25 cellular contexts compared by ENCODE assay signal in the genomic region with DNA sequence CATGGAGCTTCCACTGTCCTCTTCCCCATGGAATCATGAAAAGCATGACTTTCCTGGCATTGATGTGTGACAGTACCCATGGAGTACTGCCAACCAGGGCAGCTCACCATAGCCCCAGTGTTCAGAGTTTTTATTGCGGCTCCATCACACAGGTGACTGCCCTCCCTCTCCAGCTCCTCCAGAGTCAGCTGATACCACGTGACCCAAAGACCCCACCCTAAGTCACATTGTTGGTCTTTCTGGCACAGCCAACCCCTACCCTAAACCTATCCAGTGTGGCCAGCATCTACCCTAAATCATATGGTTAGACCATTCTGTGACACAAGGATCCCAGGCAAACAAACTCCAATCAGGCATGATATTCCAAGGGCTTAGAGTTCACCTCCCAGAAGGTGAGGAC.
"Had no signal": no experiment of that assay in that cellular context is flagged by ENCODE, and none has a peak within 500 bp of the region (broad histone marks: within the 10 kb centered on the region; RNA-seq: fewer than 3 reads in every experiment).

No MANE protein-coding gene starts in this region.

- H3K4me3 ChIP-seq: heart left ventricle, left lung, lower lobe of right lung, pancreas, right atrium auricular region, skin epidermis, suprapubic skin, thoracic aorta, tibial artery, vagina had no signal

- DNase-seq: heart left ventricle; hypothalamus; immature natural killer cell; kidney; left colon; left lung; lower lobe of right lung; mammary epithelial cell; mesenchymal stem cell; naive B cell; natural killer cell; nucleus accumbens; posterior cingulate gyrus; stimulated activated CD4-positive, alpha-beta T cell treated with anti-CD3 and anti-CD28 coated beads, Interleukin-4, amount 100 ng/mL, for 24 hours; stimulated activated naive CD4-positive, alpha-beta T cell; tibial artery had no signal

- H3K9me3 ChIP-seq: heart left ventricle, lower lobe of right lung, pancreas, right atrium auricular region, suprapubic skin, thoracic aorta, tibial artery, vagina had no signal

- H3K27me3 ChIP-seq: pancreas, right atrium auricular region, vagina had no signal

- H3K4me1 ChIP-seq: left lung, lower lobe of right lung, pancreas, right atrium auricular region, suprapubic skin, tibial artery, vagina had no signal

- H3K27ac ChIP-seq: heart left ventricle, left lung, lower lobe of right lung, pancreas, right atrium auricular region, skin epidermis, suprapubic skin, thoracic aorta, tibial artery, vagina had no signal

- FAIRE-seq: islet of Langerhans, kidney, pancreas had no signal

- H3K36me3 ChIP-seq: heart left ventricle, left lung, lower lobe of right lung, pancreas, right atrium auricular region, suprapubic skin, thoracic aorta, tibial artery, vagina had no signal

- ATAC-seq: heart left ventricle; left colon; left lung; lower lobe of right lung; natural killer cell; pancreas; sciatic nerve; stimulated activated effector memory CD8-positive, alpha-beta T cell treated with anti-CD3 and anti-CD28 coated beads, Interleukin-12 subunit alpha, Interleukin-12 subunit beta, amount 100 ng/mL, for 72 hours had no signal
